20 cellular contexts compared by ENCODE assay signal in the genomic region with DNA sequence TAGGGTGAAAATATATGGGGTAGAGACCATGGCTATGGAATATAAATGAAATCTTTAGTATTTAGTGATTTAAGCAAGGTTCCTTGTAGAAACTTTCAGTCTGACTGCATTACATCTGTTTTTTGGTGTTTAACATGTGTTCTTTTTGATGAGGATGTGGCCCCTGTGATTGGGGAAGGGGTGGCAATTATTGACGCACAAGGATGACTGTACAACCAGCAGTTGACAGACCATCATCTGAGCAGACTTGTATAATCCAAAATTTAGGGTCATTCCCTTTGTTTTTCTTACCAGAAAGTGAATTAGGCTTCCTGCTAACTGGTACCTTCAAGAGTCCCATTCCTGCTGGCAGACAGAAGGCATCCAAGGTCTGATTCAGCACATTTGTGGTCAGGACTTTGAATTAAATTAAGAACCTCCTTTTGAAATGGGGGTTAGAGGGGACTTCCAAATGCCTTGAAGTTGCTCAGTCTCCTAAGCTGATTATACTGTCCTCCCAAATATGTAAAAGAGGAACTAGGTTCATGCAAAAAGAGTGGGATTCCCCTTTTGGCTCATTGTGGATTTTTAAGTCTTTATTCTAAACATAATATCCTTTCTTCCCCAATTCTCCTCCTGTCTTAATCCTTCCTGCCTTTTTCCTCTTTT.
DNase-seq lines count a peak whose midpoint lies in the region; ATAC-seq and TF ChIP-seq lines count a peak whose summit lies in the region.
"Had no signal": no experiment of that assay in that cellular context is flagged by ENCODE, and none has a peak within 500 bp of the region (broad histone marks: within the 10 kb centered on the region; RNA-seq: fewer than 3 reads in every experiment).

No MANE protein-coding gene starts in this region.

- H3K4me1 Mint-ChIP-seq in stimulated activated memory B cell treated with anti-CD40 and anti-IgM and Interleukin-4, amounts not matched to agents 10 μg/mL and 1 μg/mL and 100 μg/mL, for 72 hours, result peaks cover 30% of the 10 kb centered on the region
- no peaks in the 10 kb centered on the region for H3K4me1 Mint-ChIP-seq in endodermal cell
- H3K4me1 Mint-ChIP-seq: GM23338, neural crest cell had no signal

- no peak overlapping the region for H3K9ac ChIP-seq in endodermal cell (ENCODE audit: extremely low read depth, low read length, poor library complexity, severe bottlenecking)

- no peak overlapping the region for H3K27ac ChIP-seq in endodermal cell (ENCODE audit: low read depth, low read length)
- H3K27ac ChIP-seq: body of pancreas, HL-60, SJCRH30, tibial artery, WERI-Rb-1 had no signal

- no peaks in the 10 kb centered on the region for H3K4me1 ChIP-seq in endodermal cell (ENCODE audit: control insufficient read depth, insufficient read depth, low read length)
- H3K4me1 ChIP-seq: body of pancreas, SJCRH30 had no signal

- peaks cover 2% of the 10 kb centered on the region for H3K9me3 Mint-ChIP-seq in stimulated activated memory B cell treated with anti-CD40 and anti-IgM and Interleukin-4, amounts not matched to agents 10 μg/mL and 1 μg/mL and 100 μg/mL, for 72 hours
- H3K9me3 Mint-ChIP-seq in endodermal cell, result peaks cover 5% of the 10 kb centered on the region
- H3K9me3 Mint-ChIP-seq: activated T-cell treated with anti-CD3 and anti-CD28 coated beads, Interleukin-2, amount 50 U/mL, for 24 hours had no signal

- no peak overlapping the region for H3K4me3 ChIP-seq in endodermal cell (ENCODE audit: low read length)
- H3K4me3 ChIP-seq: body of pancreas, GM23338, SJCRH30, skin epidermis, tibial artery had no signal

- ATAC-seq in HG02588 (IDR thresholded peaks at IDR 0.05; ENCODE audit: unreplicated experiment), result peak; percentile 59
- peak; percentile 64 for ATAC-seq in HG03571 (IDR thresholded peaks at IDR 0.05; ENCODE audit: unreplicated experiment)
- ATAC-seq in stimulated activated memory B cell treated with anti-CD40 and anti-IgM and Interleukin-4, amounts not matched to agents 10 μg/mL and 1 μg/mL and 100 μg/mL, for 72 hours, result peak; percentile 79
- ATAC-seq: body of pancreas, GM23338 had no signal

- no peak overlapping the region for H3K4me3 Mint-ChIP-seq in stimulated activated memory B cell treated with anti-CD40 and anti-IgM and Interleukin-4, amounts not matched to agents 10 μg/mL and 1 μg/mL and 100 μg/mL, for 72 hours
- H3K4me3 Mint-ChIP-seq in endodermal cell, result no peak overlapping the region
- H3K4me3 Mint-ChIP-seq: activated T-cell treated with anti-CD3 and anti-CD28 coated beads, Interleukin-2, amount 50 U/mL, for 24 hours; GM23338; neural crest cell had no signal

- H3K9me3 ChIP-seq in endodermal cell (ENCODE audit: control insufficient read depth, low read length), result no peaks in the 10 kb centered on the region
- H3K9me3 ChIP-seq: body of pancreas, SJCRH30, tibial artery had no signal

- H3K27me3 ChIP-seq in endodermal cell (ENCODE audit: control insufficient read depth, insufficient read depth, low read length, poor library complexity, severe bottlenecking), result no peaks in the 10 kb centered on the region
- H3K27me3 ChIP-seq: body of pancreas, SJCRH30, tibial artery had no signal

- peak overlapping the region; percentile 71 for H3K27ac Mint-ChIP-seq in stimulated activated memory B cell treated with anti-CD40 and anti-IgM and Interleukin-4, amounts not matched to agents 10 μg/mL and 1 μg/mL and 100 μg/mL, for 72 hours
- no peak overlapping the region for H3K27ac Mint-ChIP-seq in endodermal cell
- H3K27ac Mint-ChIP-seq: activated T-cell treated with anti-CD3 and anti-CD28 coated beads, Interleukin-2, amount 50 U/mL, for 24 hours; GM23338 had no signal

- H3K27me3 Mint-ChIP-seq in stimulated activated memory B cell treated with anti-CD40 and anti-IgM and Interleukin-4, amounts not matched to agents 10 μg/mL and 1 μg/mL and 100 μg/mL, for 72 hours, result no peaks in the 10 kb centered on the region
- H3K27me3 Mint-ChIP-seq in endodermal cell (ENCODE audit: insufficient read depth), result peaks cover 17% of the 10 kb centered on the region

- H3K36me3 ChIP-seq in endodermal cell (ENCODE audit: control insufficient read depth, insufficient read depth, low read length), result no peaks in the 10 kb centered on the region
- H3K36me3 ChIP-seq: SJCRH30, tibial artery, WERI-Rb-1 had no signal

- TF ChIP-seq CTCF in endodermal cell (conservative IDR thresholded peaks at IDR 0.05), result no peak

- no peaks in the 10 kb centered on the region for H3K36me3 Mint-ChIP-seq in stimulated activated memory B cell treated with anti-CD40 and anti-IgM and Interleukin-4, amounts not matched to agents 10 μg/mL and 1 μg/mL and 100 μg/mL, for 72 hours
- H3K36me3 Mint-ChIP-seq in endodermal cell (ENCODE audit: low read depth), result no peaks in the 10 kb centered on the region

- DNase-seq in SIG-M5 treated with dmso at 0.1 percent for 504 hours (lab: John Stamatoyannopoulos, UW; ENCODE audit: unreplicated experiment), result peak; percentile 2
- DNase-seq in SIG-M5 (lab: John Stamatoyannopoulos, UW), result no peak
- DNase-seq in endodermal cell, result no peak
- no peak for DNase-seq in NCI-H2107 treated with DMSO at 0.1 percent for 48 hours (lab: John Stamatoyannopoulos, UW; ENCODE audit: unreplicated experiment)
- DNase-seq in NCI-H1694 treated with DMSO at 0.1 percent for 48 hours (lab: John Stamatoyannopoulos, UW), result no peak
- DNase-seq: activated T-cell treated with anti-CD3 and anti-CD28 coated beads, Interleukin-2, amount 50 U/mL, for 24 hours; body of pancreas; effector memory CD4-positive, alpha-beta T cell; NCI-H1417; NCI-H526; SJCRH30; tibial artery; WERI-Rb-1 had no signal

- WGBS in endodermal cell (ENCODE audit: insufficient coverage in 1 of 2, insufficient read length in 1 of 2), 2 experiments, result 91 to 100% methylated on average over 1 of the region's 1 CpG
